1 cellular context compared by ENCODE assay signal in the genomic region with DNA sequence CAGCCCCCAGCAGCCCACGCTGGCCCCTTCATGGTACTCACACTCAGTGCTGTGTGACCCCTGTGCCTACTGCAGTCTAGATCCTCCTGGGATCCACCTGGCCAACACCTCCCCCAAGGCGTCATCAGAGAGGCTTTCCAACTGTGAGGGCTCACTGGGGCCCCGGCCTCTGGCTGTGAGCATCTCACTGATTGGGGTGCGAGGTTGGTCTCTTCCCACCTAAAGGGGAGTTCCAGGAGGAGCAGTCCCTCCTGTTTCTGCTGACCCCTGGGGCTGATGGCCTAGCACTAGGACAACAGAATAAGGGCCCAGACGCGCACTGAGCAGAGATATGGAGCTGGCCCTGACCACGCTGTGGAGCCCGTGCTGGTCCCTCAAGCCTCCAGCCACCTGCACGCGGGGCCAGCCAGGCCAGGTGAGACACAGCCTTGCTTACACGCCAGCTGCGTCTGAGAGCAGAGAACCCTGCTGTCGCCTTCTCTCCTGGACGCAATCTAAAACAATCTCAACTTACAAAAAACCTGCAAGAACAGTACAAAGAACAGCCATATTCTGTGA.
TF ChIP-seq lines count a peak whose summit lies in the region.

No MANE protein-coding gene starts in this region.

TF ChIP-seq in SK-N-SH treated with all-trans-retinoic acid at 6 μM for 48 hours, 23 proteins besides CTCF, POLR2A, EP300 and RAD21 (continued from another document):
- TF ChIP-seq, protein P1, sequence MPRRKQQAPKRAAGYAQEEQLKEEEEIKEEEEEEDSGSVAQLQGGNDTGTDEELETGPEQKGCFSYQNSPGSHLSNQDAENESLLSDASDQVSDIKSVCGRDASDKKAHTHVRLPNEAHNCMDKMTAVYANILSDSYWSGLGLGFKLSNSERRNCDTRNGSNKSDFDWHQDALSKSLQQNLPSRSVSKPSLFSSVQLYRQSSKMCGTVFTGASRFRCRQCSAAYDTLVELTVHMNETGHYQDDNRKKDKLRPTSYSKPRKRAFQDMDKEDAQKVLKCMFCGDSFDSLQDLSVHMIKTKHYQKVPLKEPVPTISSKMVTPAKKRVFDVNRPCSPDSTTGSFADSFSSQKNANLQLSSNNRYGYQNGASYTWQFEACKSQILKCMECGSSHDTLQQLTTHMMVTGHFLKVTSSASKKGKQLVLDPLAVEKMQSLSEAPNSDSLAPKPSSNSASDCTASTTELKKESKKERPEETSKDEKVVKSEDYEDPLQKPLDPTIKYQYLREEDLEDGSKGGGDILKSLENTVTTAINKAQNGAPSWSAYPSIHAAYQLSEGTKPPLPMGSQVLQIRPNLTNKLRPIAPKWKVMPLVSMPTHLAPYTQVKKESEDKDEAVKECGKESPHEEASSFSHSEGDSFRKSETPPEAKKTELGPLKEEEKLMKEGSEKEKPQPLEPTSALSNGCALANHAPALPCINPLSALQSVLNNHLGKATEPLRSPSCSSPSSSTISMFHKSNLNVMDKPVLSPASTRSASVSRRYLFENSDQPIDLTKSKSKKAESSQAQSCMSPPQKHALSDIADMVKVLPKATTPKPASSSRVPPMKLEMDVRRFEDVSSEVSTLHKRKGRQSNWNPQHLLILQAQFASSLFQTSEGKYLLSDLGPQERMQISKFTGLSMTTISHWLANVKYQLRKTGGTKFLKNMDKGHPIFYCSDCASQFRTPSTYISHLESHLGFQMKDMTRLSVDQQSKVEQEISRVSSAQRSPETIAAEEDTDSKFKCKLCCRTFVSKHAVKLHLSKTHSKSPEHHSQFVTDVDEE (CRISPR knock-in tag; IDR thresholded peaks at IDR 0.05): no peak
- TF ChIP-seq PPARA (CRISPR knock-in tag; IDR thresholded peaks at IDR 0.05; ENCODE audit: borderline replicate concordance) (no peak), ISL1 (CRISPR knock-in tag; IDR thresholded peaks at IDR 0.05) (no peak), RARB (CRISPR knock-in tag; IDR thresholded peaks at IDR 0.05) (no peak), OSR1 (CRISPR knock-in tag; IDR thresholded peaks at IDR 0.05) (no peak)
